1 cellular context compared by ENCODE assay signal in the genomic region with DNA sequence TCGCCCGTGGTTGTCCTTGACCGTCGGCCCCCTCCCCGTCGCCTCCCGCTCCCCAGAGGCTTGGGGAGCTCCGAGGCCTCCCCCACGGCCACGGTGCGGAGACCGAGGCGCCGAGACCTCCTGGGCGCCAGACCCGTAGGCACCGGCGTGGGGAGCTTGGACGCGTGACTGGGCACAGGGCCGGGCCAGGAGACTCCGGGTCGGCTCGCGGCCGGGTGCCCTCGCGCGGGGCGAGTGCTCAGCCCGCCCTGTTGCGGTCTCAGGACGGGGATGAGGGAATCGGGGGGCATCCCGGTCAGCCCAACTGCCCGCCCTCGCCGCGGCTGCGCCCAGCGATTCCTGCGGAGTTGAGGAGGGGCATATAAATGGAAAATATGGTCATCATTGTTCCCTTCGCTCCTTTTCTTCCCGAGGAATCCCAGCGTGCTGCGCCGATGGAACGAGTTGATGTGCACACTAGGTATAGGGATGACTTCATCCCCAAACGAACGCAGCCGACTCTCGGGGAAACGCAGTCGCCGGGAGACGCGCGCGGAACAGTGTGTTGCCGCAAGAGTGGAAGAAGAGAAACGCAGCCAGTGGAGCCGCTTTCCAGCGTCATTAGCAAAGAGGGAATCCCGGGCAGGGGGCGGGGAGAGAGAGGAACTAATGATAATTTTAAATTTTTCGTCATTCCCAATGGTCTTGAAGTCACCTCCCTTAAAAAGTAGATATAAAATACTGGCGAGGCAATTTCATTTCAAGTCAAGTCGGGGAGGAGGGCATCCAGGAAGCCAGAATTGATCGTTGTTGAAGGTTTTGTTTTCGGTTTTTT.
TF ChIP-seq lines count a peak whose summit lies in the region.

No MANE protein-coding gene starts in this region.

TF ChIP-seq in endothelial cell of umbilical vein, 7 proteins besides CTCF, POLR2A, EP300 and RAD21:
- no peak for TF ChIP-seq POLR2AphosphoS5 (IDR thresholded peaks at IDR 0.05; ENCODE audit: insufficient read depth, low read depth, low read length)
- no peak for TF ChIP-seq FOS (IDR thresholded peaks at IDR 0.05; ENCODE audit: borderline replicate concordance, insufficient read depth, low read length)
- no peak for TF ChIP-seq GATA2 (IDR thresholded peaks at IDR 0.05; ENCODE audit: insufficient read depth, insufficient read length, low read depth, low read length)
- TF ChIP-seq, protein P1, sequence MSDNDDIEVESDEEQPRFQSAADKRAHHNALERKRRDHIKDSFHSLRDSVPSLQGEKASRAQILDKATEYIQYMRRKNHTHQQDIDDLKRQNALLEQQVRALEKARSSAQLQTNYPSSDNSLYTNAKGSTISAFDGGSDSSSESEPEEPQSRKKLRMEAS (IDR thresholded peaks at IDR 0.05; ENCODE audit: insufficient read depth, insufficient read length) = no peak
- no peak for TF ChIP-seq EZH2 (IDR thresholded peaks at IDR 0.05; ENCODE audit: borderline replicate concordance, low read depth, low read length, severe bottlenecking)
- TF ChIP-seq MYC (IDR thresholded peaks at IDR 0.05; ENCODE audit: low read depth, low read length) = no peak
- peak; percentile 16 for TF ChIP-seq JUN (IDR thresholded peaks at IDR 0.05; ENCODE audit: borderline replicate concordance, insufficient read depth, insufficient read length, low read depth)
TF ChIP-seq in endothelial cell of umbilical vein: peak in this region for 1.
